31 cellular contexts compared by ENCODE assay signal in the genomic region with DNA sequence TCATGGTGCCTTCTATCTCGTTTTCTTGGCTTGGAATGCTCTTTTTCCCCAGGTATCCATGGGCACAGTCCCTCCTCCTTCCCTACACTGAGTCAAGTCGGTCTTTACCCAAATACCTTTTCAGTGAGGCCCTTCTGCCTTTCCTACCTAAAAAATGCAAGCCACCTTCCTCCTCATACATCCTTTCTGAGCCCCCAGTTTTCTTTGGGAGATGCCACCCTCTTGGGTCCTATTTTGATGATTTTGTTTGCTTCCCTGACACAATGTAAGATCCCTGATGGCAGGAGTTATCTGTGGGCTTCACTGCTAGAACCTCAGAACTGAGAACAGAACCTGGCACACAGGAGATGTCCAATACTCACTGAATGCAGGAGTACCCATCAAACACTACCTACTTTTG. TPM values are rescaled to one million over a fixed set of nuclear protein-coding genes. Genes with fewer than 3 reads are reported as not detected.
"Had no signal": no experiment of that assay in that cellular context is flagged by ENCODE, and none has a peak within 500 bp of the region (broad histone marks: within the 10 kb centered on the region; RNA-seq: fewer than 3 reads in every experiment).

No MANE protein-coding gene starts in this region.

- H3K4me3 Mint-ChIP-seq: stimulated activated effector memory CD8-positive, alpha-beta T cell treated with anti-CD3 and anti-CD28 coated beads, Interleukin-12 subunit alpha, Interleukin-12 subunit beta, amount 100 ng/mL, for 72 hours; stimulated activated memory B cell treated with anti-CD40 and anti-IgM and Interleukin-4, amounts not matched to agents 10 μg/mL and 1 μg/mL and 100 μg/mL, for 72 hours; stimulated activated naive B cell treated with anti-CD40 and anti-IgM and Interleukin-4, amounts not matched to agents 10 μg/mL and 1 μg/mL and 100 μg/mL, for 72 hours; stimulated activated naive CD8-positive, alpha-beta T cell treated with anti-CD3 and anti-CD28 coated beads, Interleukin-15, amount 100 ng/mL, for 72 hours; stimulated activated naive CD8-positive, alpha-beta T cell treated with anti-CD3 and anti-CD28 coated beads, Interleukin-15, Interleukin-2, amounts not matched to agents 100 ng/mL and 50 ng/mL, for 24 hours had no signal

- ATAC-seq: stimulated activated effector memory CD8-positive, alpha-beta T cell treated with anti-CD3 and anti-CD28 coated beads, Interleukin-12 subunit alpha, Interleukin-12 subunit beta, amount 100 ng/mL, for 72 hours; stimulated activated memory B cell treated with anti-CD40 and anti-IgM and Interleukin-4, amounts not matched to agents 10 μg/mL and 1 μg/mL and 100 μg/mL, for 72 hours; stimulated activated naive B cell treated with anti-CD40 and anti-IgM and Interleukin-4, amounts not matched to agents 10 μg/mL and 1 μg/mL and 100 μg/mL, for 72 hours; stimulated activated naive CD8-positive, alpha-beta T cell treated with anti-CD3 and anti-CD28 coated beads, Interleukin-15, amount 100 ng/mL, for 72 hours; stimulated activated naive CD8-positive, alpha-beta T cell treated with anti-CD3 and anti-CD28 coated beads, Interleukin-15, Interleukin-2, amounts not matched to agents 100 U/mL and 50 U/mL, for 24 hours; upper lobe of right lung had no signal

- H3K27me3 ChIP-seq: suprapubic skin, testis, thyroid gland, tibial artery, tibial nerve, transverse colon, upper lobe of left lung, upper lobe of right lung, uterus, vagina had no signal

- H3K36me3 Mint-ChIP-seq: stimulated activated effector memory CD8-positive, alpha-beta T cell treated with anti-CD3 and anti-CD28 coated beads, Interleukin-12 subunit alpha, Interleukin-12 subunit beta, amount 100 ng/mL, for 72 hours; stimulated activated memory B cell treated with anti-CD40 and anti-IgM and Interleukin-4, amounts not matched to agents 10 μg/mL and 1 μg/mL and 100 μg/mL, for 72 hours had no signal

- DNase-seq: stimulated activated CD4-positive, alpha-beta T cell treated with anti-CD3 and anti-CD28 coated beads, Interleukin-2, amount 100 ng/mL, for 48 hours; stimulated activated CD4-positive, alpha-beta T cell treated with anti-CD3 and anti-CD28 coated beads, Interleukin-4, amount 100 ng/mL, for 1 hour; stimulated activated CD4-positive, alpha-beta T cell treated with anti-CD3 and anti-CD28 coated beads, Interleukin-4, amount 100 ng/mL, for 24 hours; stimulated activated CD4-positive, alpha-beta T cell treated with anti-CD3 and anti-CD28 coated beads, Interleukin-4, amount 100 ng/mL, for 4 hours; stimulated activated CD8-positive, alpha-beta memory T cell treated with anti-CD3 and anti-CD28 coated beads, Interleukin-4, amount 100 ng/mL, for 48 hours; stimulated activated naive B cell treated with anti-CD40 and anti-IgM and Interleukin-4, amounts not matched to agents 10 μg/mL and 1 μg/mL and 100 μg/mL, for 72 hours; stimulated activated naive CD4-positive, alpha-beta T cell; stimulated activated naive CD4-positive, alpha-beta T cell treated with Interleukin-2 at 50 U/mL for 16 hours; stimulated activated naive CD8-positive, alpha-beta T cell treated with anti-CD3 and anti-CD28 coated beads, Interleukin-15, amount 100 ng/mL, for 72 hours; stimulated activated naive CD8-positive, alpha-beta T cell treated with anti-CD3 and anti-CD28 coated beads, Interleukin-15, Interleukin-2, amounts not matched to agents 100 U/mL and 50 U/mL, for 24 hours; stomach; substantia nigra; testis; thyroid gland; tibial artery; transverse colon; trophoblast cell; upper lobe of left lung; upper lobe of right lung; uterus had no signal

- H3K27ac ChIP-seq: stomach, suprapubic skin, testis, thoracic aorta, thyroid gland, tibial artery, tibial nerve, transverse colon, upper lobe of left lung, upper lobe of right lung, uterus, vagina had no signal

- H3K36me3 ChIP-seq: stomach, suprapubic skin, thoracic aorta, thyroid gland, tibial artery, tibial nerve, transverse colon, upper lobe of left lung, upper lobe of right lung, uterus, vagina had no signal

- H3K4me1 ChIP-seq: stomach, suprapubic skin, testis, thyroid gland, tibial artery, tibial nerve, transverse colon, upper lobe of left lung, upper lobe of right lung, uterus, vagina had no signal

- H3K4me3 ChIP-seq: stomach, suprapubic skin, testis, thoracic aorta, thyroid gland, tibial artery, tibial nerve, transverse colon, upper lobe of left lung, upper lobe of right lung, uterus, vagina had no signal

- H3K4me1 Mint-ChIP-seq: stimulated activated effector memory CD8-positive, alpha-beta T cell treated with anti-CD3 and anti-CD28 coated beads, Interleukin-12 subunit alpha, Interleukin-12 subunit beta, amount 100 ng/mL, for 72 hours; stimulated activated memory B cell treated with anti-CD40 and anti-IgM and Interleukin-4, amounts not matched to agents 10 μg/mL and 1 μg/mL and 100 μg/mL, for 72 hours; stimulated activated naive B cell treated with anti-CD40 and anti-IgM and Interleukin-4, amounts not matched to agents 10 μg/mL and 1 μg/mL and 100 μg/mL, for 72 hours; stimulated activated naive CD8-positive, alpha-beta T cell treated with anti-CD3 and anti-CD28 coated beads, Interleukin-15, amount 100 ng/mL, for 72 hours had no signal

- H3K9me3 ChIP-seq: testis, thoracic aorta, thyroid gland, transverse colon, upper lobe of left lung, upper lobe of right lung, uterus, vagina had no signal

- H3K27ac Mint-ChIP-seq: stimulated activated effector memory CD8-positive, alpha-beta T cell treated with anti-CD3 and anti-CD28 coated beads, Interleukin-12 subunit alpha, Interleukin-12 subunit beta, amount 100 ng/mL, for 72 hours; stimulated activated memory B cell treated with anti-CD40 and anti-IgM and Interleukin-4, amounts not matched to agents 10 μg/mL and 1 μg/mL and 100 μg/mL, for 72 hours; stimulated activated naive B cell treated with anti-CD40 and anti-IgM and Interleukin-4, amounts not matched to agents 10 μg/mL and 1 μg/mL and 100 μg/mL, for 72 hours; stimulated activated naive CD8-positive, alpha-beta T cell treated with anti-CD3 and anti-CD28 coated beads, Interleukin-15, amount 100 ng/mL, for 72 hours; stimulated activated naive CD8-positive, alpha-beta T cell treated with anti-CD3 and anti-CD28 coated beads, Interleukin-15, Interleukin-2, amounts not matched to agents 100 ng/mL and 50 ng/mL, for 24 hours had no signal

RNA-seq across cellular contexts. Expression of gene NLRP13, which starts 22.3 kb away (rescaled TPM):
- total RNA-seq: stomach, subcutaneous adipose tissue, suprapubic skin, temporal lobe, thoracic aorta, thyroid gland, tibial nerve, transverse colon, upper lobe of left lung, upper lobe of right lung, ureter, urinary bladder, uterus, vagina had no signal

RNA-seq across cellular contexts. Expression of gene NLRP8, which starts 37.8 kb away (rescaled TPM):
- total RNA-seq: stomach, subcutaneous adipose tissue, suprapubic skin, temporal lobe, thoracic aorta, thyroid gland, tibial nerve, transverse colon, upper lobe of left lung, upper lobe of right lung, ureter, urinary bladder, uterus, vagina had no signal
